ENCODE assay signal across 8 cellular contexts in genomic region chr14:96362965-96363750, GRCh38. TPM values are rescaled to one million over a fixed set of nuclear protein-coding genes. Genes with fewer than 3 reads are reported as not detected.
DNase-seq lines count a peak whose midpoint lies in the region; ATAC-seq and TF ChIP-seq lines count a peak whose summit lies in the region.

Gene ATG2B (minus strand): TSS chr14:96363341. CDS start chr14:96362976, 365 bp downstream.
Gene GSKIP (plus strand): TSS chr14:96363526. CDS start chr14:96382248, 18,722 bp downstream.

- peak; percentile 95 to 99 (median 97) for DNase-seq in CD8-positive, alpha-beta T cell
- DNase-seq in HS-27A (ENCODE audit: low read depth): peak; percentile 68
- DNase-seq in NK-92 treated with Interleukin-12 subunit alpha and Interleukin-12 subunit beta, amount 100 ng/mL, for 24 hours (lab: John Stamatoyannopoulos, UW): peak; percentile 94
- peak; percentile 99 for DNase-seq in activated CD8-positive, alpha-beta memory T cell treated with anti-CD3 and anti-CD28 coated beads for 24 hours
- peak; percentile 95 for DNase-seq in effector CD8-positive, alpha-beta T cell (lab: John Stamatoyannopoulos, UW)
- peak; percentile 97 for DNase-seq in medulla oblongata (ENCODE audit: extremely low spot score)
- DNase-seq in stimulated activated CD4-positive, alpha-beta T cell treated with anti-CD3 and anti-CD28 coated beads, TNF-alpha, amount 100 ng/mL, for 48 hours (ENCODE audit: low read depth in 3 of 3): peak; percentile 93 to 98 (median 94)

- no peaks in the 10 kb centered on the region for H3K36me3 ChIP-seq in CD8-positive, alpha-beta T cell (ENCODE audit: insufficient read depth, low read length)

- no peak for TF ChIP-seq CTCF in CD8-positive, alpha-beta T cell (IDR thresholded peaks at IDR 0.05)

- peaks cover 5% of the 10 kb centered on the region for H3K36me3 Mint-ChIP-seq in CD8-positive, alpha-beta T cell

- no peaks in the 10 kb centered on the region for H3K27me3 ChIP-seq in CD8-positive, alpha-beta T cell (ENCODE audit: insufficient read depth, low read length)

- H3K27ac Mint-ChIP-seq in CD8-positive, alpha-beta T cell: peak within 1 kb of the TSS; percentile 89

- peaks cover 59% of the 10 kb centered on the region for H3K4me1 Mint-ChIP-seq in CD8-positive, alpha-beta T cell (ENCODE audit: low read depth)

- intact Hi-C loops in CD8-positive, alpha-beta T cell (cut with DNase I, micrococcal nuclease): loop anchor here (1.0 to 10.0 kb wide), 7 partner anchors 28 to 1208 kb away; partner anchors contain the start of genes PAPOLA (in 2 of the 2), DICER1 (in 1 of the 2) and VRK1 (in 1 of the 2)

- POLR2A ChIA-PET in CD8-positive, alpha-beta T cell (lab: Charles Lee): interaction anchor here (0.9 to 1.6 kb wide), 4 partner anchors 19 to 28 kb away, joined by 3 to 4 read pairs (median 4); no protein-coding TSS in a partner anchor

- H3K4me3 Mint-ChIP-seq in CD8-positive, alpha-beta T cell: peak within 1 kb of the TSS; percentile 89

- CTCF ChIA-PET in CD8-positive, alpha-beta T cell (lab: Charles Lee): no interaction called here

- peak; percentile 84 for ATAC-seq in CD8-positive, alpha-beta T cell
- peak; percentile 73 for ATAC-seq in GM19467 (IDR thresholded peaks at IDR 0.05; ENCODE audit: unreplicated experiment)

- peak within 1 kb of the TSS; percentile 89 for H3K27ac ChIP-seq in CD8-positive, alpha-beta T cell (ENCODE audit: low read depth, low read length)

- no peaks in the 10 kb centered on the region for H3K27me3 Mint-ChIP-seq in CD8-positive, alpha-beta T cell (ENCODE audit: low read depth)

- H3K9me3 Mint-ChIP-seq in CD8-positive, alpha-beta T cell: no peaks in the 10 kb centered on the region

- peak within 1 kb of the TSS; percentile 87 for H3K4me3 ChIP-seq in CD8-positive, alpha-beta T cell (ENCODE audit: low read depth, low read length)

- H3K9me3 ChIP-seq in CD8-positive, alpha-beta T cell (ENCODE audit: low read length): no peaks in the 10 kb centered on the region

- H3K4me1 ChIP-seq in CD8-positive, alpha-beta T cell (ENCODE audit: insufficient read depth, low read length): peaks cover 28% of the 10 kb centered on the region

RNA-seq across cellular contexts. Expression of gene ATG2B, which starts in this region (rescaled TPM):
- total RNA-seq in CD8-positive, alpha-beta T cell: 10 to 100 TPM; 16.0 to 17.9 TPM

RNA-seq across cellular contexts. Expression of gene GSKIP, which starts in this region (rescaled TPM):
- total RNA-seq in CD8-positive, alpha-beta T cell: 10 to 100 TPM in 1 of 2 experiments, 1 to 10 TPM in 1; 9.4 to 13.5 TPM

Comparison
In these comparisons a context has a peak if more than half of its experiments do, and no peak if none do; other contexts are left out.
1. Peak in every context shown above with its lines: DNase-seq, ATAC-seq, H3K4me3 ChIP-seq and H3K27ac ChIP-seq.